In genomic region chr17:82817947-82818346, GRCh38 we compare ENCODE assay signal across 24 cellular contexts. TPM values are rescaled to one million over a fixed set of nuclear protein-coding genes. Genes with fewer than 3 reads are reported as not detected.
DNase-seq lines count a peak whose midpoint lies in the region; ATAC-seq, FAIRE-seq and TF ChIP-seq lines count a peak whose summit lies in the region.
"Had no signal": no experiment of that assay in that cellular context is flagged by ENCODE, and none has a peak within 500 bp of the region (broad histone marks: within the 10 kb centered on the region; RNA-seq: fewer than 3 reads in every experiment).

No MANE protein-coding gene starts in this region.

- POLR2A ChIA-PET in activated B cell treated with CpG ODN at 0.5 μM for 24 hours (lab: Charles Lee): interaction anchor here (0.5 to 3.7 kb wide), 6 partner anchors 43 to 301 kb away, joined by 3 to 28 read pairs (median 13); no protein-coding TSS in a partner anchor
- POLR2A ChIA-PET in RWPE1 (lab: Yijun Ruan, JAX; ENCODE audit: low non-redundant PET): no interaction called here

- H3K36me3 Mint-ChIP-seq in stimulated activated naive CD8-positive, alpha-beta T cell treated with anti-CD3 and anti-CD28 coated beads, Interleukin-15, Interleukin-2, amounts not matched to agents 100 ng/mL and 50 ng/mL, for 24 hours (ENCODE audit: low read depth): peaks cover 78% of the 10 kb centered on the region
- H3K36me3 Mint-ChIP-seq in activated B cell treated with CpG ODN at 0.5 μM for 24 hours (ENCODE audit: low read depth): peaks cover 52% of the 10 kb centered on the region

- TF ChIP-seq CTCF in activated B cell treated with CpG ODN at 0.5 μM for 24 hours (IDR thresholded peaks at IDR 0.05) (no peak), RWPE1 (conservative IDR thresholded peaks at IDR 0.05; ENCODE audit: low read depth) (no peak)

- peak overlapping the region; percentile 16 for H3K27ac Mint-ChIP-seq in stimulated activated naive CD8-positive, alpha-beta T cell treated with anti-CD3 and anti-CD28 coated beads, Interleukin-15, Interleukin-2, amounts not matched to agents 100 ng/mL and 50 ng/mL, for 24 hours
- H3K27ac Mint-ChIP-seq in stimulated activated naive CD8-positive, alpha-beta T cell treated with anti-CD3 and anti-CD28 coated beads, Interleukin-15, amount 100 ng/mL, for 72 hours: no peak overlapping the region
- H3K27ac Mint-ChIP-seq in activated B cell treated with CpG ODN at 0.5 μM for 24 hours: peak overlapping the region; percentile 32

- peaks cover 7% of the 10 kb centered on the region for H3K9me3 Mint-ChIP-seq in stimulated activated naive CD8-positive, alpha-beta T cell treated with anti-CD3 and anti-CD28 coated beads, Interleukin-15, Interleukin-2, amounts not matched to agents 100 ng/mL and 50 ng/mL, for 24 hours
- peaks cover 5 to 9% of the 10 kb centered on the region in 2 donors for H3K9me3 Mint-ChIP-seq in stimulated activated naive CD8-positive, alpha-beta T cell treated with anti-CD3 and anti-CD28 coated beads, Interleukin-15, amount 100 ng/mL, for 72 hours
- H3K9me3 Mint-ChIP-seq in activated B cell treated with CpG ODN at 0.5 μM for 24 hours: peaks cover 5% of the 10 kb centered on the region

- no peak for DNase-seq in stimulated activated naive CD8-positive, alpha-beta T cell treated with anti-CD3 and anti-CD28 coated beads, Interleukin-15, amount 100 ng/mL, for 72 hours
- no peak for DNase-seq in activated B cell treated with CpG ODN at 0.5 μM for 24 hours
- peak; percentile 3 for DNase-seq in kidney tubule cell (ENCODE audit: low spot score)
- no peak for DNase-seq in urothelium cell line (ENCODE audit: low spot score)
- DNase-seq in RWPE1 (ENCODE audit: low spot score): no peak
- no peak for DNase-seq in Right ventricle myocardium inferior (ENCODE audit: missing footprints)
- DNase-seq: Caco-2; CD4-positive, alpha-beta memory T cell; DMS 273 treated with DMSO at 0.1 percent for 48 hours; DMS79 treated with DMSO at 0.1 percent for 48 hours; HCEC 1CT; MV-4-11; NCI-H1105 treated with DMSO at 0.1 percent for 48 hours; NCI-H2029 treated with DMSO at 0.1 percent for 48 hours; NCI-H524 treated with DMSO at 0.1 percent for 48 hours; NCI-H82; OCI-M1 had no signal

- peaks cover 22% of the 10 kb centered on the region for H3K4me1 Mint-ChIP-seq in stimulated activated naive CD8-positive, alpha-beta T cell treated with anti-CD3 and anti-CD28 coated beads, Interleukin-15, Interleukin-2, amounts not matched to agents 100 ng/mL and 50 ng/mL, for 24 hours (ENCODE audit: low read depth)
- H3K4me1 Mint-ChIP-seq in stimulated activated naive CD8-positive, alpha-beta T cell treated with anti-CD3 and anti-CD28 coated beads, Interleukin-15, amount 100 ng/mL, for 72 hours: peaks cover 16% of the 10 kb centered on the region
- peaks cover 29% of the 10 kb centered on the region for H3K4me1 Mint-ChIP-seq in activated B cell treated with CpG ODN at 0.5 μM for 24 hours

- CTCF ChIA-PET in activated B cell treated with CpG ODN at 0.5 μM for 24 hours (lab: Charles Lee): interaction anchor here (1.0 to 2.9 kb wide), 5 partner anchors 36 to 96 kb away, joined by 4 to 16 read pairs (median 10); no protein-coding TSS in a partner anchor
- CTCF ChIA-PET in RWPE1 (lab: Yijun Ruan, JAX): interaction anchor here (0.5 kb wide), 1 partner anchor 19 kb away, joined by 3 read pairs; no protein-coding TSS in a partner anchor

- H3K4me3 Mint-ChIP-seq in stimulated activated naive CD8-positive, alpha-beta T cell treated with anti-CD3 and anti-CD28 coated beads, Interleukin-15, Interleukin-2, amounts not matched to agents 100 ng/mL and 50 ng/mL, for 24 hours: no peak overlapping the region
- no peak overlapping the region for H3K4me3 Mint-ChIP-seq in stimulated activated naive CD8-positive, alpha-beta T cell treated with anti-CD3 and anti-CD28 coated beads, Interleukin-15, amount 100 ng/mL, for 72 hours
- peak overlapping the region; percentile 3 for H3K4me3 Mint-ChIP-seq in activated B cell treated with CpG ODN at 0.5 μM for 24 hours

- peak; percentile 55 for FAIRE-seq in urothelium cell line (lab: Jason Lieb, UNC)
- FAIRE-seq: A204.1, HTR-8/SVneo, RCC 7860 had no signal

- intact Hi-C loops in activated B cell treated with CpG ODN at 0.5 μM for 24 hours (cut with micrococcal nuclease): no loop called here
- intact Hi-C loops in Right ventricle myocardium inferior (cut with DNase I): no loop called here

- no peaks in the 10 kb centered on the region for H3K27me3 Mint-ChIP-seq in stimulated activated naive CD8-positive, alpha-beta T cell treated with anti-CD3 and anti-CD28 coated beads, Interleukin-15, Interleukin-2, amounts not matched to agents 100 ng/mL and 50 ng/mL, for 24 hours
- H3K27me3 Mint-ChIP-seq in stimulated activated naive CD8-positive, alpha-beta T cell treated with anti-CD3 and anti-CD28 coated beads, Interleukin-15, amount 100 ng/mL, for 72 hours: no peaks in the 10 kb centered on the region
- H3K27me3 Mint-ChIP-seq in activated B cell treated with CpG ODN at 0.5 μM for 24 hours: no peaks in the 10 kb centered on the region
- H3K27me3 Mint-ChIP-seq: CD4-positive, alpha-beta memory T cell had no signal

- no peak overlapping the region for H3K27ac ChIP-seq in RWPE1

- no peak for ATAC-seq in stimulated activated naive CD8-positive, alpha-beta T cell treated with anti-CD3 and anti-CD28 coated beads, Interleukin-15, amount 100 ng/mL, for 72 hours
- ATAC-seq in activated B cell treated with CpG ODN at 0.5 μM for 24 hours (ENCODE audit: low read depth): peak; percentile 35
- no peak for ATAC-seq in GM21723 (IDR thresholded peaks at IDR 0.05; ENCODE audit: unreplicated experiment)
- ATAC-seq in Right ventricle myocardium inferior: no peak

RNA-seq across cellular contexts. Expression of gene ZNF750, which starts 21.9 kb away (rescaled TPM):
- total RNA-seq in activated B cell treated with CpG ODN at 0.5 μM for 24 hours: not detected in 2 replicates
- total RNA-seq in Right ventricle myocardium inferior: not detected
- total RNA-seq: CD4-positive, alpha-beta memory T cell; M059J; SK-MEL-5 had no signal

Comparison
In these comparisons a context has a peak if more than half of its experiments do, and no peak if none do; other contexts are left out.
1. H3K27ac Mint-ChIP-seq: peak in stimulated activated naive CD8-positive, alpha-beta T cell treated with anti-CD3 and anti-CD28 coated beads, Interleukin-15, Interleukin-2, amounts not matched to agents 100 ng/mL and 50 ng/mL, for 24 hours (single experiment) and activated B cell treated with CpG ODN at 0.5 μM for 24 hours (single experiment); none in stimulated activated naive CD8-positive, alpha-beta T cell treated with anti-CD3 and anti-CD28 coated beads, Interleukin-15, amount 100 ng/mL, for 72 hours (0 of 2).